In the genomic region with DNA sequence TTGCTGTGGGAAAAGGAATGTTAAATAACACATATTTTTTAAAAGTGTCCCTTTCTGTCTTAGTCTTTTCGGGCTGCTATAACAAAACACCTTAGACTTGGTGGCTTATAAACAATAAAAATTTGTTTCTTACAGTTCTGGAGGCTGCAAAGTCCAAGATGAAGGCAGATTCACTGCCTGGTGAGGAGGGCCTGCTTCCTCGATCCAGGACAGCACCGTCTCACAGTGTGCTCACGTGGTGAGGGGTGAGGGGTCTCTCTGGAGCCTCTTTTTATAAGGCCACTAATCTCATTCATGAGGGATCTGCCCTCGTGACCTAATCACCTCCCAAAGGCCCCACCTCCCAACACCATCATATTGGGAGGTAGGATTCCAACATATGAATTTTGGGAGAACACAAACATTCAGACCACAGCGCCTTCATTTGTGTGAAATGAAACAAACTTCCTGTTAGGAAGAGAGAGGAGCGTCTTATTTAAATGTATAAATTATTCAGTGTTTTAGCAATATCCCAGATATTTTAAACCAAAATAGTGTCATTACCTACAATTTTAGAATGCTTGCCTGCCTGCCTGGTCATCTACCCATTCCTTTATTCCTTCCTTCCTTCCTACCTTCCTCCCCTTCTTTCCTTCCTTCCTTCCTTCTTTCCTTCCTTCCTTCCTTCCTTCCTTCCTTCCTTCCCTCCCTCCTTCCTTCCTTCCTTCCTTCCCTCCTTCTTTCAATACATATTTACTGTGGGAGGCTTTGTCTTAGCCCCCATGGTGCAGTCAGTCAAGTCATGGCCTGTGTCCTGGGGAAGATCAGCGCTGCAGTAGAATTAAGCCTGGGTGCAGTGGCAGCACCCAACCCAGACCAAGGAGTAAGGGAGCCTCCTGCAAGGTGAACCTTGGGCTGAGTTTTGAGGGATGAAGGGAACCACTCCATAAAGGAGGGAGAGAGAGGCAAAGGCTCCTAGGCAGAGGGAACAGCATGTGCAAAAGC, we compare ENCODE assay signal across 19 cellular contexts.
"Had no signal": no experiment of that assay in that cellular context is flagged by ENCODE, and none has a peak within 500 bp of the region (broad histone marks: within the 10 kb centered on the region; RNA-seq: fewer than 3 reads in every experiment).

No MANE protein-coding gene starts in this region.

- ATAC-seq: effector memory CD8-positive, alpha-beta T cell; foreskin keratinocyte; gastroesophageal sphincter; heart left ventricle; left cardiac atrium; left lung; left ventricle myocardium superior; lower lobe of right lung; mucosa of descending colon had no signal

- H3K9me3 Mint-ChIP-seq: dendritic cell treated with granulocyte-macrophage colony-stimulating factor and Interleukin-4, amounts not matched to agents 40 ng/mL and 50 ng/mL, for 4 days; effector memory CD8-positive, alpha-beta T cell; endodermal cell; immature natural killer cell had no signal

- H3K4me1 ChIP-seq: foreskin keratinocyte, gastroesophageal sphincter, heart left ventricle, left lung had no signal

- H2AFZ ChIP-seq: hepatocyte had no signal

- H3K27ac ChIP-seq: esophagus muscularis mucosa, foreskin keratinocyte, gastroesophageal sphincter, heart left ventricle, hepatocyte, left lung, lower lobe of right lung had no signal

- H3K4me3 Mint-ChIP-seq: dendritic cell treated with granulocyte-macrophage colony-stimulating factor and Interleukin-4, amounts not matched to agents 40 ng/mL and 50 ng/mL, for 4 days; effector memory CD8-positive, alpha-beta T cell; endodermal cell; immature natural killer cell; mesothelial cell of epicardium had no signal

- H3K9me3 ChIP-seq: esophagus muscularis mucosa, gastroesophageal sphincter, left lung, lower lobe of right lung, mucosa of descending colon had no signal

- H3K27ac Mint-ChIP-seq: dendritic cell treated with granulocyte-macrophage colony-stimulating factor and Interleukin-4, amounts not matched to agents 40 ng/mL and 50 ng/mL, for 4 days; effector memory CD8-positive, alpha-beta T cell; endodermal cell; immature natural killer cell; mesothelial cell of epicardium had no signal

- H3K4me1 Mint-ChIP-seq: immature natural killer cell had no signal

- H3K36me3 ChIP-seq: esophagus muscularis mucosa, gastroesophageal sphincter, heart left ventricle, left lung, lower lobe of right lung had no signal

- H3K79me2 ChIP-seq: hepatocyte had no signal

- H3K36me3 Mint-ChIP-seq: immature natural killer cell had no signal

- H3K4me2 ChIP-seq: hepatocyte had no signal

- H3K4me3 ChIP-seq: esophagus muscularis mucosa, gastroesophageal sphincter, heart left ventricle, hepatocyte, left lung, lower lobe of right lung, mucosa of descending colon had no signal

- H3K27me3 ChIP-seq: esophagus muscularis mucosa, gastroesophageal sphincter, hepatocyte had no signal

- DNase-seq: cortex of kidney; effector CD8-positive, alpha-beta T cell; effector memory CD8-positive, alpha-beta T cell; endodermal cell; foreskin keratinocyte; heart left ventricle; hypothalamus; immature natural killer cell; left cardiac atrium; left lung; left ventricle myocardium superior; lower lobe of right lung; mesenchymal stem cell; mucosa of descending colon had no signal
